ENCODE assay signal across 14 cellular contexts in the genomic region with DNA sequence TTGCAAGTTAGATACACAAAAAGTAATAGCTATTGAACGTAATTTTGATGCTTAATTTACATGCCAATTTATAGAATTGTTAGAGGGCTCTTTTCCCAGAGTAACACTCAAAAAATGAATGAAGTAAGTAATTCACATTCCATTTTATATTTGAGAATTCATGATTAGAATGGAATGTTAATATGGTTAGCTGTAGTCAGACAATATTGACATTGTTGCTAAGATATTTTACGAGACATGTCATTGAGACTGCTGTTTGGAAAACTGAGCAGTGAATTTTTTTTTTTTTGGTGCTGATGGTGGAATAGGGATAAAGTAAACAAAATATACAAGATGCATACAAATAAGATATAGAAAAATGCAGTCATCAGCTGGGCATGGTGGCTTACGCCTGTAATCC.
A peak's percentile ranks its signal among the peaks of the same experiment; 100 is the strongest.
DNase-seq lines count a peak whose midpoint lies in the region; ATAC-seq, FAIRE-seq and TF ChIP-seq lines count a peak whose summit lies in the region.
"Had no signal": no experiment of that assay in that cellular context is flagged by ENCODE, and none has a peak within 500 bp of the region (broad histone marks: within the 10 kb centered on the region; RNA-seq: fewer than 3 reads in every experiment).

No MANE protein-coding gene starts in this region.

- no peaks in the 10 kb centered on the region for H3K27me3 ChIP-seq in astrocyte (ENCODE audit: insufficient read depth, low read length)
- no peaks in the 10 kb centered on the region for H3K27me3 ChIP-seq in heart right ventricle
- no peaks in the 10 kb centered on the region for H3K27me3 ChIP-seq in smooth muscle cell (ENCODE audit: low read depth)

- DNase-seq in GM04503 (ENCODE audit: low read depth) (peak; percentile 71), astrocyte (ENCODE audit: low read depth) (peak; percentile 77), heart right ventricle (no peak), smooth muscle cell (lab: John Stamatoyannopoulos, UW; ENCODE audit: unreplicated experiment) (no peak), NCI-H1417 treated with DMSO at 0.1 percent for 48 hours (lab: John Stamatoyannopoulos, UW) (no peak), OCI-LY7 (ENCODE audit: low spot score) (no peak)
- DNase-seq: activated CD4-positive, alpha-beta T cell treated with anti-CD3 and anti-CD28 coated beads, Interleukin-2, amount 50 U/mL, for 48 hours; COR-L47; MV-4-11; NCI-H69; stimulated activated CD4-positive, alpha-beta T cell treated with anti-CD3 and anti-CD28 coated beads, Interleukin-4, amount 100 ng/mL, for 4 hours had no signal

- H3K4me3 Mint-ChIP-seq in astrocyte (ENCODE audit: unreplicated experiment), result no peak overlapping the region

- no peak for TF ChIP-seq CTCF in astrocyte (IDR thresholded peaks at IDR 0.05; ENCODE audit: insufficient read depth, low read depth, low read length)
- TF ChIP-seq CTCF in heart right ventricle (IDR thresholded peaks at IDR 0.05), result no peak
- TF ChIP-seq CTCF in smooth muscle cell (IDR thresholded peaks at IDR 0.05; ENCODE audit: borderline replicate concordance, insufficient read depth, poor library complexity, severe bottlenecking), result no peak
- TF ChIP-seq CTCF in OCI-LY7 (conservative IDR thresholded peaks at IDR 0.05; ENCODE audit: low read length), result no peak

- peaks cover 29% of the 10 kb centered on the region for H3K4me1 ChIP-seq in astrocyte (ENCODE audit: insufficient read depth, low read length)
- peaks cover 18 to 85% (median 70%) of the 10 kb centered on the region in 9 donors for H3K4me1 ChIP-seq in heart right ventricle
- H3K4me1 ChIP-seq in smooth muscle cell (ENCODE audit: low read depth), result no peaks in the 10 kb centered on the region
- no peaks in the 10 kb centered on the region for H3K4me1 ChIP-seq in OCI-LY7 (ENCODE audit: insufficient read depth, low read length, poor library complexity, severe bottlenecking)

- H2AFZ ChIP-seq in astrocyte (ENCODE audit: low read depth, low read length) (no peak overlapping the region), smooth muscle cell (ENCODE audit: low read depth) (no peak overlapping the region), OCI-LY7 (ENCODE audit: low read length) (no peak overlapping the region)

- H3K27ac ChIP-seq in astrocyte (ENCODE audit: low read depth, low read length) (peak overlapping the region; percentile 77), heart right ventricle (peak overlapping the region in 9 of 10 donors; percentile 53 to 89 (median 72)), smooth muscle cell (ENCODE audit: low read depth) (peak overlapping the region; percentile 61), OCI-LY7 (ENCODE audit: low read depth, low read length, poor library complexity, severe bottlenecking) (no peak overlapping the region)

- H3K9me3 Mint-ChIP-seq in astrocyte (ENCODE audit: unreplicated experiment), result no peaks in the 10 kb centered on the region

- H3K36me3 ChIP-seq in astrocyte (ENCODE audit: insufficient read depth, low read length), result no peaks in the 10 kb centered on the region
- H3K36me3 ChIP-seq in heart right ventricle, result no peaks in the 10 kb centered on the region
- no peaks in the 10 kb centered on the region for H3K36me3 ChIP-seq in smooth muscle cell (ENCODE audit: low read depth)
- H3K36me3 ChIP-seq in OCI-LY7 (ENCODE audit: insufficient read depth, low read length), result no peaks in the 10 kb centered on the region

- H3K36me3 Mint-ChIP-seq in astrocyte (ENCODE audit: low read depth, unreplicated experiment), result peaks cover 28% of the 10 kb centered on the region

- H3K27me3 Mint-ChIP-seq in astrocyte (ENCODE audit: low read depth, unreplicated experiment), result no peaks in the 10 kb centered on the region

- H3K4me2 ChIP-seq in astrocyte (ENCODE audit: low read length) (peak overlapping the region; percentile 26), smooth muscle cell (no peak overlapping the region), OCI-LY7 (ENCODE audit: low read length) (no peak overlapping the region)

- H3K27ac Mint-ChIP-seq in astrocyte (ENCODE audit: unreplicated experiment), result no peak overlapping the region

- no peaks in the 10 kb centered on the region for H4K20me1 ChIP-seq in astrocyte (ENCODE audit: insufficient read depth, low read length)
- H4K20me1 ChIP-seq in smooth muscle cell (ENCODE audit: low read depth), result peaks cover 20% of the 10 kb centered on the region
- H4K20me1 ChIP-seq in OCI-LY7 (ENCODE audit: insufficient read depth, low read length), result no peaks in the 10 kb centered on the region

- intact Hi-C loops in heart right ventricle (cut with DNase I), result loop anchor here in 1 of 10 donors (10.0 kb wide), 1 partner anchor 109 kb away; no protein-coding TSS in a partner anchor
- intact Hi-C loops in OCI-LY7 (cut with micrococcal nuclease; ENCODE audit: unreplicated experiment), result no loop called here

- no peaks in the 10 kb centered on the region for H3K9me2 ChIP-seq in OCI-LY7 (ENCODE audit: insufficient read depth, low read length)

- H3K9me3 ChIP-seq in astrocyte (ENCODE audit: insufficient read depth, low read depth, low read length) (no peaks in the 10 kb centered on the region), heart right ventricle (no peaks in the 10 kb centered on the region), smooth muscle cell (replicated peaks; ENCODE audit: low read depth) (no peaks in the 10 kb centered on the region), OCI-LY7 (ENCODE audit: low read length) (no peaks in the 10 kb centered on the region)

- POLR2A ChIA-PET in OCI-LY7 (lab: Charles Lee), result interaction anchor here (1.1 kb wide), 1 partner anchor 1287 kb away, joined by 3 read pairs; no protein-coding TSS in a partner anchor

- FAIRE-seq in astrocyte (lab: Jason Lieb, UNC), result no peak
- FAIRE-seq: GM12892 had no signal

- H3K9ac ChIP-seq in astrocyte (ENCODE audit: low read length) (peak overlapping the region; percentile 67), smooth muscle cell (ENCODE audit: low read depth) (peak overlapping the region; percentile 27)

- WGBS in heart right ventricle, 2 donors, result 51 to 58% methylated on average over 3 of the region's 3 CpGs
- 84% methylated on average over 3 of the region's 3 CpGs for WGBS in smooth muscle cell (ENCODE audit: low lambda C conversion rate)

- CTCF ChIA-PET in OCI-LY7 (lab: Charles Lee; ENCODE audit: unreplicated experiment), result no interaction called here

- H3K79me2 ChIP-seq in astrocyte (ENCODE audit: insufficient read depth, low read length) (peaks cover 61% of the 10 kb centered on the region), smooth muscle cell (ENCODE audit: low read depth) (peaks cover 10% of the 10 kb centered on the region), OCI-LY7 (ENCODE audit: insufficient read depth, low read depth, low read length) (no peaks in the 10 kb centered on the region)

- H3F3A ChIP-seq in smooth muscle cell (ENCODE audit: low read depth), result peaks cover 3% of the 10 kb centered on the region

- ATAC-seq in heart right ventricle, result peak in 6 of 8 donors; percentile 27 to 67 (median 49)
- ATAC-seq in HG02678 (IDR thresholded peaks at IDR 0.05; ENCODE audit: unreplicated experiment), result no peak
- ATAC-seq in GM18868 (IDR thresholded peaks at IDR 0.05; ENCODE audit: unreplicated experiment), result no peak

- H3K4me3 ChIP-seq in astrocyte (ENCODE audit: insufficient read depth, low read depth, low read length) (no peak overlapping the region), heart right ventricle (no peak overlapping the region), smooth muscle cell (no peak overlapping the region), OCI-LY7 (ENCODE audit: low read depth, low read length, poor library complexity, severe bottlenecking) (no peak overlapping the region)

- H3K4me1 Mint-ChIP-seq in astrocyte (ENCODE audit: low read depth, unreplicated experiment), result peaks cover 24% of the 10 kb centered on the region

- no TSS peak for BruUV-seq in OCI-LY7 (replicated peaks; lab: Mats Ljungman, UMichigan)

Comparison
In these comparisons a context has a peak if more than half of its experiments do, and no peak if none do; other contexts are left out.
1. DNase-seq: peak in GM04503 (single experiment) and astrocyte (single experiment); none in heart right ventricle (0 of 2), smooth muscle cell (single experiment), NCI-H1417 treated with DMSO at 0.1 percent for 48 hours (single experiment) and OCI-LY7 (single experiment).
2. ATAC-seq: peak in heart right ventricle (6 of 8); none in HG02678 (single experiment) and GM18868 (single experiment).